Comparison of ENCODE assay signal across 21 cellular contexts in the genomic region with DNA sequence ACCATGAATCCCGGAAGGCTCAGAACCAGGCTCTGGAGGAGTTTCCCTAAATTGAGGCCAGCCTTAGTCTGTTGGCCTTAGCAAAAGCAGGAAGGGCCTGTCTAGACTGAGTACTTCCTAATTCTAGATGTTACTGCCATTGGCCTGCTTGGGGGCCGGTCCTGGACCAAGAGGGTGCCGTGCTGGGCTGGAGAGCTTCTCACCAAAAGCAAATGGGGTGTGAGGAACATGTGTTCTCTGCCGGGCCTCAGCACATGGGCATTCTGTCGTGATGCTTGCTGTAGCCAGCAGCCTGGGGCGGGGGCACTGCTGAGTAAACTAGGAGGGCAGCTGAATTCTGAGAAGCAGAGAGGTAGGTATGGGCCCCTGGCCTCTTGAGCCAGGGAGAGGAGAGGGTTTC. TPM values are rescaled to one million over a fixed set of nuclear protein-coding genes. Genes with fewer than 3 reads are reported as not detected.
DNase-seq lines count a peak whose midpoint lies in the region; ATAC-seq and TF ChIP-seq lines count a peak whose summit lies in the region.
"Had no signal": no experiment of that assay in that cellular context is flagged by ENCODE, and none has a peak within 500 bp of the region (broad histone marks: within the 10 kb centered on the region; RNA-seq: fewer than 3 reads in every experiment).

No MANE protein-coding gene starts in this region.

- no peaks in the 10 kb centered on the region for H3K79me2 ChIP-seq in trophoblast cell (ENCODE audit: control insufficient read depth, insufficient read depth, low read length, poor library complexity)

- H3K79me1 ChIP-seq in trophoblast cell (ENCODE audit: low read length), result no peaks in the 10 kb centered on the region

- H2AFZ ChIP-seq in trophoblast cell (ENCODE audit: insufficient read depth, low read length, poor library complexity), result no peak overlapping the region

- H3K23ac ChIP-seq in trophoblast cell (ENCODE audit: low read length), result no peak overlapping the region

- no peaks in the 10 kb centered on the region for H3K36me3 ChIP-seq in mucosa of descending colon (ENCODE audit: low read depth)
- no peaks in the 10 kb centered on the region for H3K36me3 ChIP-seq in trophoblast cell (ENCODE audit: control insufficient read depth in 1 of 2, insufficient read depth in 2 of 2, low read length in 2 of 2)
- H3K36me3 ChIP-seq: stomach, vagina had no signal

- no peaks in the 10 kb centered on the region; the same call in none of the 2 replicates for H3K27me3 Mint-ChIP-seq in WTC11 (ENCODE audit: low read depth)
- peaks cover 7% of the 10 kb centered on the region for H3K27me3 Mint-ChIP-seq in activated T-helper 2 cell treated with anti-CD3 and anti-CD28 coated beads, Interferon-gamma antibody, Interleukin-2, Interleukin-4, amounts not matched to agents 10 μg/mL and 5 μg/mL and 100 μg/mL, durations not matched to agents 14 hours and 24 hours and 36 hours (ENCODE audit: low read depth)

- no peak overlapping the region for H4K91ac ChIP-seq in trophoblast cell (ENCODE audit: low read depth, low read length)

- no peak for TF ChIP-seq CTCF in WTC11 (IDR thresholded peaks at IDR 0.05)
- no peak for TF ChIP-seq CTCF in mucosa of descending colon (IDR thresholded peaks at IDR 0.05)

- H3K18ac ChIP-seq in trophoblast cell (ENCODE audit: low read length), result no peak overlapping the region

- H3K4me1 ChIP-seq in mucosa of descending colon (ENCODE audit: low read depth) (no peaks in the 10 kb centered on the region), trophoblast cell (ENCODE audit: control insufficient read depth in 1 of 2, insufficient read depth in 2 of 2, low read length in 2 of 2) (no peaks in the 10 kb centered on the region)
- H3K4me1 ChIP-seq: vagina had no signal

- H3K4me2 ChIP-seq in trophoblast cell (ENCODE audit: low read length), result no peak overlapping the region

- no peak overlapping the region for H2BK5ac ChIP-seq in trophoblast cell (ENCODE audit: low read depth, low read length, poor library complexity)

- intact Hi-C loops in mucosa of descending colon (cut with DNase I, micrococcal nuclease), result no loop called here
- intact Hi-C loops in activated T-helper 2 cell treated with anti-CD3 and anti-CD28 coated beads, Interferon-gamma antibody, Interleukin-2, Interleukin-4, amounts not matched to agents 10 μg/mL and 5 μg/mL and 100 μg/mL, durations not matched to agents 14 hours and 24 hours and 36 hours (cut with micrococcal nuclease), result no loop called here

- in situ Hi-C loops in KBM-7 (cut with MboI; ENCODE audit: low pct_unique_long_range_greater_than_20kb, low sequenced_read_pairs), result no loop called here

- WGBS in trophoblast cell (ENCODE audit: extremely low coverage, insufficient coverage, insufficient read length), result no CpG with 5 or more reads among the region's 6 CpGs

- no peak overlapping the region for H2BK12ac ChIP-seq in trophoblast cell (ENCODE audit: low read length)

- CTCF ChIA-PET in WTC11 (lab: Charles Lee), result interaction anchor here (0.8 to 3.2 kb wide), 11 partner anchors 8 to 229 kb away, joined by 3 to 37 read pairs (median 6); a partner anchor contains a TSS

- H3K9me3 ChIP-seq in mucosa of descending colon (no peaks in the 10 kb centered on the region), trophoblast cell (ENCODE audit: insufficient read depth, low read depth, low read length) (no peaks in the 10 kb centered on the region)
- H3K9me3 ChIP-seq: stomach, vagina had no signal

- H3K9ac ChIP-seq in trophoblast cell (ENCODE audit: low read length), result no peak overlapping the region

- POLR2A ChIA-PET in WTC11 (lab: Charles Lee), result no interaction called here

- ATAC-seq in WTC11, result peak; percentile 76
- ATAC-seq in mucosa of descending colon, result peak; percentile 19
- ATAC-seq in GM18502 (IDR thresholded peaks at IDR 0.05; ENCODE audit: poor library complexity, unreplicated experiment), result no peak
- ATAC-seq: left lobe of liver had no signal

- H3K4me1 Mint-ChIP-seq in WTC11, result peaks cover 30% of the 10 kb centered on the region
- H3K4me1 Mint-ChIP-seq in activated T-helper 2 cell treated with anti-CD3 and anti-CD28 coated beads, Interferon-gamma antibody, Interleukin-2, Interleukin-4, amounts not matched to agents 10 μg/mL and 5 μg/mL and 100 μg/mL, durations not matched to agents 14 hours and 24 hours and 36 hours (ENCODE audit: low read depth), result no peaks in the 10 kb centered on the region

- no peak overlapping the region for H3K4me3 Mint-ChIP-seq in WTC11
- no peak overlapping the region for H3K4me3 Mint-ChIP-seq in activated T-helper 2 cell treated with anti-CD3 and anti-CD28 coated beads, Interferon-gamma antibody, Interleukin-2, Interleukin-4, amounts not matched to agents 10 μg/mL and 5 μg/mL and 100 μg/mL, durations not matched to agents 14 hours and 24 hours and 36 hours (ENCODE audit: low read depth)
- H3K4me3 Mint-ChIP-seq: CD8-positive, alpha-beta memory T cell; IgD-negative memory B cell had no signal

- no peak overlapping the region for H3K4ac ChIP-seq in trophoblast cell (ENCODE audit: low read depth, low read length)

- no peaks in the 10 kb centered on the region for H3K27me3 ChIP-seq in trophoblast cell (ENCODE audit: insufficient read depth, low read length)
- H3K27me3 ChIP-seq: stomach, vagina had no signal

- no peak overlapping the region for H3K4me3 ChIP-seq in mucosa of descending colon
- no peak overlapping the region for H3K4me3 ChIP-seq in trophoblast cell (ENCODE audit: low read depth, low read length)
- H3K4me3 ChIP-seq: coronary artery, stomach, vagina had no signal

- H3K9me3 Mint-ChIP-seq in WTC11, result peaks cover 8% of the 10 kb centered on the region; the same call in 1 of the 2 replicates
- no peaks in the 10 kb centered on the region for H3K9me3 Mint-ChIP-seq in activated T-helper 2 cell treated with anti-CD3 and anti-CD28 coated beads, Interferon-gamma antibody, Interleukin-2, Interleukin-4, amounts not matched to agents 10 μg/mL and 5 μg/mL and 100 μg/mL, durations not matched to agents 14 hours and 24 hours and 36 hours
- H3K9me3 Mint-ChIP-seq: CD8-positive, alpha-beta memory T cell had no signal

- H3K27ac ChIP-seq in trophoblast cell (ENCODE audit: low read depth, low read length), result no peak overlapping the region
- H3K27ac ChIP-seq: coronary artery, HL-60, stomach, vagina had no signal

- peak; percentile 42 for DNase-seq in CD1c-positive myeloid dendritic cell (ENCODE audit: extremely low spot score)
- peak; percentile 24 for DNase-seq in KBM-7
- DNase-seq in WTC11 (ENCODE audit: low spot score), result peak; percentile 51
- no peak for DNase-seq in mucosa of descending colon
- DNase-seq in trophoblast cell, result no peak
- no peak for DNase-seq in hippocampal formation (lab: John Stamatoyannopoulos, UW)
- DNase-seq in activated T-helper 2 cell treated with anti-CD3 and anti-CD28 coated beads, Interferon-gamma antibody, Interleukin-2, Interleukin-4, amounts not matched to agents 10 μg/mL and 5 μg/mL and 100 μg/mL, durations not matched to agents 14 hours and 24 hours and 36 hours (ENCODE audit: low spot score), result no peak
- DNase-seq: activated CD4-positive, alpha-beta T cell treated with anti-CD3 and anti-CD28 coated beads for 48 hours; activated effector memory CD4-positive, alpha-beta T cell treated with anti-CD3 and anti-CD28 coated beads, Interleukin-2, amount 50 U/mL, for 16 hours; CD8-positive, alpha-beta memory T cell; DND-41; NCI-H2081 treated with DMSO at 0.1 percent for 48 hours; NCI-H524 treated with DMSO at 0.1 percent for 48 hours; stomach; T1000 had no signal

- peaks cover 2% of the 10 kb centered on the region; the same call in 1 of the 2 replicates for H3K36me3 Mint-ChIP-seq in WTC11
- no peaks in the 10 kb centered on the region for H3K36me3 Mint-ChIP-seq in activated T-helper 2 cell treated with anti-CD3 and anti-CD28 coated beads, Interferon-gamma antibody, Interleukin-2, Interleukin-4, amounts not matched to agents 10 μg/mL and 5 μg/mL and 100 μg/mL, durations not matched to agents 14 hours and 24 hours and 36 hours (ENCODE audit: low read depth)

- H2AK5ac ChIP-seq in trophoblast cell (ENCODE audit: low read length), result no peak overlapping the region

- H4K8ac ChIP-seq in trophoblast cell (ENCODE audit: low read depth, low read length), result no peak overlapping the region

- H2BK120ac ChIP-seq in trophoblast cell (ENCODE audit: insufficient read depth, low read length, poor library complexity), result no peak overlapping the region

- H3K14ac ChIP-seq in trophoblast cell (ENCODE audit: low read length), result no peak overlapping the region

- H4K12ac ChIP-seq in trophoblast cell (ENCODE audit: low read depth, low read length), result no peak overlapping the region

- H3K27ac Mint-ChIP-seq in WTC11, result no peak overlapping the region
- H3K27ac Mint-ChIP-seq in activated T-helper 2 cell treated with anti-CD3 and anti-CD28 coated beads, Interferon-gamma antibody, Interleukin-2, Interleukin-4, amounts not matched to agents 10 μg/mL and 5 μg/mL and 100 μg/mL, durations not matched to agents 14 hours and 24 hours and 36 hours, result no peak overlapping the region
- H3K27ac Mint-ChIP-seq: CD8-positive, alpha-beta memory T cell; IgD-negative memory B cell had no signal

TF ChIP-seq in WTC11, 78 proteins besides CTCF, POLR2A, EP300 and RAD21:
- TF ChIP-seq, protein P1, sequence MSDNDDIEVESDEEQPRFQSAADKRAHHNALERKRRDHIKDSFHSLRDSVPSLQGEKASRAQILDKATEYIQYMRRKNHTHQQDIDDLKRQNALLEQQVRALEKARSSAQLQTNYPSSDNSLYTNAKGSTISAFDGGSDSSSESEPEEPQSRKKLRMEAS (CRISPR knock-in tag; IDR thresholded peaks at IDR 0.05), result peak; percentile 70; the same call in 1 of the 2 replicates
- no peak for TF ChIP-seq MXD4 (CRISPR knock-in tag; IDR thresholded peaks at IDR 0.05; ENCODE audit: borderline replicate concordance)

RNA-seq across cellular contexts. Expression of a gene that starts 35.7 kb away (rescaled TPM):
- total RNA-seq in WTC11 (2021), result 10.4 to 16.8 TPM (median 12.2 TPM) in 3 replicates
- 10 to 100 TPM in 1 of 3 donors, 1 to 10 TPM in 2; 2.5 to 22.0 (median 6.1) TPM for total RNA-seq in mucosa of descending colon
- polyA plus RNA-seq in trophoblast cell (2013), result 3.4 and 3.6 TPM in 2 replicates
- total RNA-seq in activated T-helper 2 cell treated with anti-CD3 and anti-CD28 coated beads, Interferon-gamma antibody, Interleukin-2, Interleukin-4, amounts not matched to agents 10 μg/mL and 5 μg/mL and 100 μg/mL, durations not matched to agents 14 hours and 24 hours and 36 hours, result 4.1 and 5.0 TPM in 2 replicates

RNA-seq across cellular contexts. Expression of a gene that starts 37.5 kb away (rescaled TPM):
- total RNA-seq in WTC11 (2021) (14.1 to 16.3 TPM (median 14.2 TPM) in 3 replicates), mucosa of descending colon (10 to 100 TPM; 31.0 to 43.5 (median 37.0) TPM)
- polyA plus RNA-seq in trophoblast cell (2013), result 4.2 and 4.4 TPM in 2 replicates
- 6.3 and 7.2 TPM in 2 replicates for total RNA-seq in activated T-helper 2 cell treated with anti-CD3 and anti-CD28 coated beads, Interferon-gamma antibody, Interleukin-2, Interleukin-4, amounts not matched to agents 10 μg/mL and 5 μg/mL and 100 μg/mL, durations not matched to agents 14 hours and 24 hours and 36 hours

Comparison
In these comparisons a context has a peak if more than half of its experiments do, and no peak if none do; other contexts are left out.
1. DNase-seq: peak in CD1c-positive myeloid dendritic cell (single experiment), KBM-7 (single experiment) and WTC11 (single experiment); none in mucosa of descending colon (0 of 3), trophoblast cell (0 of 2), hippocampal formation (0 of 2) and activated T-helper 2 cell treated with anti-CD3 and anti-CD28 coated beads, Interferon-gamma antibody, Interleukin-2, Interleukin-4, amounts not matched to agents 10 μg/mL and 5 μg/mL and 100 μg/mL, durations not matched to agents 14 hours and 24 hours and 36 hours (single experiment).